In the genomic region with DNA sequence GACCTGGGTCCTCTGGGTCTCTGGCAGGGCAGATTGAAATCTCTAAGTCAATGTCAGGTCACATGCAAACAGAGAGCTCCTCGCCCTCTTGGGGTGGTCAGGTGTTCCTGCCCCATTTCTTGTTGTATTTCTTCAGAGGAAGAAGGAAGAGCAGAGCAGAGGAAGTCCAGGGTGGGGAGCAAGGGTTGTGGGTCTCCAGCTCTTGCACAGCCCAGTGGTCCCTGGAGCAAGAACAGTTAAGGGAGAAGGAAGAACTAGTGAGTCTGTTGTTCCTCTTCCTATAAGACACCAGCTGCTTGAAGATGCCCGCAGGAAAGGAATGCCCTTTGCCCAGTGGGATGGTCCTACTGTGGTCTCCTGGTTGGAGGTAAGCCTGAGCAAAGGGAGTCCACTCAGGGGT, we compare ENCODE assay signal across 21 cellular contexts. TPM values are rescaled to one million over a fixed set of nuclear protein-coding genes. Genes with fewer than 3 reads are reported as not detected.
DNase-seq lines count a peak whose midpoint lies in the region; ATAC-seq and TF ChIP-seq lines count a peak whose summit lies in the region.
"Had no signal": no experiment of that assay in that cellular context is flagged by ENCODE, and none has a peak within 500 bp of the region (broad histone marks: within the 10 kb centered on the region; RNA-seq: fewer than 3 reads in every experiment).

No MANE protein-coding gene starts in this region.

- H3K27me3 ChIP-seq in right atrium auricular region: no peaks in the 10 kb centered on the region
- H3K27me3 ChIP-seq in left lung: no peaks in the 10 kb centered on the region
- no peaks in the 10 kb centered on the region for H3K27me3 ChIP-seq in body of pancreas
- H3K27me3 ChIP-seq: SJCRH30 had no signal

- 63 to 71% methylated on average over 2 of the region's 2 CpGs for WGBS in body of pancreas, 2 donors

- peak; percentile 41 for ATAC-seq in left ventricle myocardium superior
- peak; percentile 20 for ATAC-seq in left lung
- ATAC-seq in HG03520 (IDR thresholded peaks at IDR 0.05; ENCODE audit: unreplicated experiment): no peak
- no peak for ATAC-seq in GM21447 (IDR thresholded peaks at IDR 0.05; ENCODE audit: unreplicated experiment)
- no peak for ATAC-seq in body of pancreas

- intact Hi-C loops in left ventricle myocardium superior (cut with micrococcal nuclease): no loop called here
- intact Hi-C loops in left lung (cut with DNase I): no loop called here
- intact Hi-C loops in body of pancreas (cut with DNase I): no loop called here

- DNase-seq in left ventricle myocardium superior (no peak), right atrium auricular region (ENCODE audit: low spot score) (no peak), NOMO-1 treated with DMSO at 0.1 percent for 48 hours (lab: John Stamatoyannopoulos, UW; ENCODE audit: unreplicated experiment) (peak; percentile 47), left lung (peak in 1 of 2 donors; percentile 13), body of pancreas (no peak), NAMALWA (ENCODE audit: low spot score) (no peak)
- DNase-seq: C1 segment of cervical spinal cord, H9, IMR-90, Karpas-422, NCI-H1048, NCI-H146, NCI-H2081 treated with DMSO at 0.1 percent for 48 hours, NCI-H510A treated with DMSO at 0.1 percent for 48 hours, SJCRH30 had no signal

- peaks cover 0 to 10% of the 10 kb centered on the region in 2 donors for H3K4me1 ChIP-seq in right atrium auricular region
- peaks cover 0 to 43% of the 10 kb centered on the region in 2 donors for H3K4me1 ChIP-seq in left lung
- H3K4me1 ChIP-seq in body of pancreas: no peaks in the 10 kb centered on the region

- TF ChIP-seq POLR2A in body of pancreas (IDR thresholded peaks at IDR 0.05): no peak

- H3K27ac ChIP-seq in right atrium auricular region (no peak overlapping the region), left lung (peak overlapping the region in 1 of 2 donors; percentile 77), body of pancreas (no peak overlapping the region)
- H3K27ac ChIP-seq: SJCRH30 had no signal

- TF ChIP-seq CTCF in right atrium auricular region (IDR thresholded peaks at IDR 0.05): no peak
- TF ChIP-seq CTCF in left lung (IDR thresholded peaks at IDR 0.05): no peak
- no peak for TF ChIP-seq CTCF in body of pancreas (IDR thresholded peaks at IDR 0.05)

- H3K36me3 ChIP-seq in right atrium auricular region (no peaks in the 10 kb centered on the region), left lung (no peaks in the 10 kb centered on the region), body of pancreas (replicated peaks in 1 of 2; ENCODE audit: insufficient read depth in 1 of 2, low read depth in 2 of 2) (no peaks in the 10 kb centered on the region)

- no peaks in the 10 kb centered on the region for H3K9me3 ChIP-seq in right atrium auricular region
- no peaks in the 10 kb centered on the region for H3K9me3 ChIP-seq in left lung
- no peaks in the 10 kb centered on the region for H3K9me3 ChIP-seq in body of pancreas
- H3K9me3 ChIP-seq: SJCRH30 had no signal

- no peak overlapping the region for H3K4me3 ChIP-seq in right atrium auricular region
- no peak overlapping the region for H3K4me3 ChIP-seq in left lung
- H3K4me3 ChIP-seq in body of pancreas: no peak overlapping the region
- H3K4me3 ChIP-seq: SJCRH30 had no signal

RNA-seq across cellular contexts. Expression of gene MYOG, which starts 26.3 kb away (rescaled TPM):
- not detected for total RNA-seq in left ventricle myocardium superior
- not detected for total RNA-seq in right atrium auricular region
- total RNA-seq in left lung: not detected
- total RNA-seq in body of pancreas: not detected
- total RNA-seq: A172, H9, HT-29, IMR-90, OCI-LY7, RPMI7951 had no signal

RNA-seq across cellular contexts. Expression of gene PPFIA4, which starts 33.2 kb away (rescaled TPM):
- total RNA-seq in left ventricle myocardium superior: 21.3 TPM
- 10 to 100 TPM; 16.3 to 19.2 TPM for total RNA-seq in right atrium auricular region
- total RNA-seq in left lung: 1 to 10 TPM; 1.3 to 2.1 TPM
- not detected for total RNA-seq in body of pancreas

RNA-seq across cellular contexts. Expression of gene TMEM183A, which starts 52.3 kb away (rescaled TPM):
- total RNA-seq in left ventricle myocardium superior (24.3 TPM), right atrium auricular region (10 to 100 TPM; 29.6 to 39.1 TPM), left lung (10 to 100 TPM; 54.0 to 70.9 TPM), body of pancreas (10 to 100 TPM; 47.7 to 86.7 TPM)

Comparison
In these comparisons a context has a peak if more than half of its experiments do, and no peak if none do; other contexts are left out.
1. ATAC-seq: peak in left ventricle myocardium superior (single experiment) and left lung (single experiment); none in HG03520 (single experiment), GM21447 (single experiment) and body of pancreas (single experiment).